1 cellular context compared by ENCODE assay signal in the genomic region with DNA sequence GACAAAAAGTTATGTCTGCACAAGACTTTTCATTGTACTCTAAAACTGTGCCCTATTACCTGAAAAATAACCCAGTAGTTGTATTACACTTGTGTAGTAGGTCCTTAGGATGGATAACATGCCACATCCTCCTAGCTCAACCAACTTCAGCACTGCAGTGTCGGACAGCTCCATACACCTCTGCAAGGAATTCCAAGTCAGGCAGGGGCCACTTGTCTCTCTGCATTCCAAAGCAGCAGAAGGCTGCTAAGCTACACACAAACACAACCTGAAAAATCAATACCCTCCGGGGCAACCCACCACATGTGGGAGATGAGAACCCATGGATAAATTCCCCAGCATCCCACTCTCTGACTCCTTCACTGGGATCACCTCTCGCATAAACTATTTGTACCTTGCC.
TF ChIP-seq lines count a peak whose summit lies in the region.

No MANE protein-coding gene starts in this region.

TF ChIP-seq in A549, 52 proteins besides CTCF, POLR2A, EP300 and RAD21 (continued from another document):
- TF ChIP-seq, protein P1, sequence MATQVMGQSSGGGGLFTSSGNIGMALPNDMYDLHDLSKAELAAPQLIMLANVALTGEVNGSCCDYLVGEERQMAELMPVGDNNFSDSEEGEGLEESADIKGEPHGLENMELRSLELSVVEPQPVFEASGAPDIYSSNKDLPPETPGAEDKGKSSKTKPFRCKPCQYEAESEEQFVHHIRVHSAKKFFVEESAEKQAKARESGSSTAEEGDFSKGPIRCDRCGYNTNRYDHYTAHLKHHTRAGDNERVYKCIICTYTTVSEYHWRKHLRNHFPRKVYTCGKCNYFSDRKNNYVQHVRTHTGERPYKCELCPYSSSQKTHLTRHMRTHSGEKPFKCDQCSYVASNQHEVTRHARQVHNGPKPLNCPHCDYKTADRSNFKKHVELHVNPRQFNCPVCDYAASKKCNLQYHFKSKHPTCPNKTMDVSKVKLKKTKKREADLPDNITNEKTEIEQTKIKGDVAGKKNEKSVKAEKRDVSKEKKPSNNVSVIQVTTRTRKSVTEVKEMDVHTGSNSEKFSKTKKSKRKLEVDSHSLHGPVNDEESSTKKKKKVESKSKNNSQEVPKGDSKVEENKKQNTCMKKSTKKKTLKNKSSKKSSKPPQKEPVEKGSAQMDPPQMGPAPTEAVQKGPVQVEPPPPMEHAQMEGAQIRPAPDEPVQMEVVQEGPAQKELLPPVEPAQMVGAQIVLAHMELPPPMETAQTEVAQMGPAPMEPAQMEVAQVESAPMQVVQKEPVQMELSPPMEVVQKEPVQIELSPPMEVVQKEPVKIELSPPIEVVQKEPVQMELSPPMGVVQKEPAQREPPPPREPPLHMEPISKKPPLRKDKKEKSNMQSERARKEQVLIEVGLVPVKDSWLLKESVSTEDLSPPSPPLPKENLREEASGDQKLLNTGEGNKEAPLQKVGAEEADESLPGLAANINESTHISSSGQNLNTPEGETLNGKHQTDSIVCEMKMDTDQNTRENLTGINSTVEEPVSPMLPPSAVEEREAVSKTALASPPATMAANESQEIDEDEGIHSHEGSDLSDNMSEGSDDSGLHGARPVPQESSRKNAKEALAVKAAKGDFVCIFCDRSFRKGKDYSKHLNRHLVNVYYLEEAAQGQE (IDR thresholded peaks at IDR 0.05) = peak; percentile 94
- TF ChIP-seq FOSL2 (IDR thresholded peaks at IDR 0.05) = no peak
- no peak for TF ChIP-seq FOSL2 (CRISPR knock-in tag; IDR thresholded peaks at IDR 0.05)
- TF ChIP-seq JUNB (IDR thresholded peaks at IDR 0.05) = no peak
- TF ChIP-seq, protein P2, sequence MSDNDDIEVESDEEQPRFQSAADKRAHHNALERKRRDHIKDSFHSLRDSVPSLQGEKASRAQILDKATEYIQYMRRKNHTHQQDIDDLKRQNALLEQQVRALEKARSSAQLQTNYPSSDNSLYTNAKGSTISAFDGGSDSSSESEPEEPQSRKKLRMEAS (IDR thresholded peaks at IDR 0.05) = no peak
- TF ChIP-seq, protein P3, sequence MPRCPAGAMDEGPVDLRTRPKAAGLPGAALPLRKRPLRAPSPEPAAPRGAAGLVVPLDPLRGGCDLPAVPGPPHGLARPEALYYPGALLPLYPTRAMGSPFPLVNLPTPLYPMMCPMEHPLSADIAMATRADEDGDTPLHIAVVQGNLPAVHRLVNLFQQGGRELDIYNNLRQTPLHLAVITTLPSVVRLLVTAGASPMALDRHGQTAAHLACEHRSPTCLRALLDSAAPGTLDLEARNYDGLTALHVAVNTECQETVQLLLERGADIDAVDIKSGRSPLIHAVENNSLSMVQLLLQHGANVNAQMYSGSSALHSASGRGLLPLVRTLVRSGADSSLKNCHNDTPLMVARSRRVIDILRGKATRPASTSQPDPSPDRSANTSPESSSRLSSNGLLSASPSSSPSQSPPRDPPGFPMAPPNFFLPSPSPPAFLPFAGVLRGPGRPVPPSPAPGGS (IDR thresholded peaks at IDR 0.05) = no peak
- no peak for TF ChIP-seq HOXB13 (CRISPR knock-in tag; IDR thresholded peaks at IDR 0.05; ENCODE audit: low read depth)
- no peak for TF ChIP-seq MAFK (IDR thresholded peaks at IDR 0.05; ENCODE audit: partially characterized antibody)
- no peak for TF ChIP-seq BHLHE40 (IDR thresholded peaks at IDR 0.05; ENCODE audit: low read depth, low read length)
